Comparison of ENCODE assay signal across 15 cellular contexts in genomic region chr19:49092686-49093085, GRCh38. TPM values are rescaled to one million over a fixed set of nuclear protein-coding genes. Genes with fewer than 3 reads are reported as not detected.
DNase-seq lines count a peak whose midpoint lies in the region; ATAC-seq and TF ChIP-seq lines count a peak whose summit lies in the region.
"Had no signal": no experiment of that assay in that cellular context is flagged by ENCODE, and none has a peak within 500 bp of the region (broad histone marks: within the 10 kb centered on the region; RNA-seq: fewer than 3 reads in every experiment).

No MANE protein-coding gene starts in this region.

- no peak overlapping the region for H3K27ac ChIP-seq in HEK293 (ENCODE audit: extremely low read depth, low read depth, low read length)
- H3K27ac ChIP-seq: BLaER1 treated with 17β-estradiol and CSF1 and Interleukin-3, amounts not matched to agents 10 nM and 100 nM had no signal

- H3K4me1 ChIP-seq in HEK293 (ENCODE audit: control insufficient read depth, insufficient read depth, low read length), result peaks cover 8% of the 10 kb centered on the region

- TF ChIP-seq CTCF in HEK293 (tag by site-specific recombination; IDR thresholded peaks at IDR 0.05) (no peak), WTC11 (IDR thresholded peaks at IDR 0.05) (no peak)

- peaks cover 5% of the 10 kb centered on the region; the same call in 1 of the 2 replicates for H3K4me1 Mint-ChIP-seq in WTC11

- no peak for ATAC-seq in WTC11
- ATAC-seq: CD8-positive, alpha-beta T cell; GM12878; HCT116 had no signal

- peaks cover 66% of the 10 kb centered on the region for H3K36me3 Mint-ChIP-seq in WTC11

- DNase-seq in WTC11 (ENCODE audit: low spot score) (no peak), NCI-H146 (lab: John Stamatoyannopoulos, UW) (no peak)
- DNase-seq in stimulated activated CD4-positive, alpha-beta T cell treated with anti-CD3 and anti-CD28 coated beads, Interleukin-15, amount 100 ng/mL, for 24 hours, result no peak
- DNase-seq: Calu3; CD8-positive, alpha-beta T cell; DMS79 treated with DMSO at 0.1 percent for 48 hours; GOT3; H7 had no signal

- H3K9me3 ChIP-seq in HEK293 (ENCODE audit: control insufficient read depth, insufficient read depth, low read depth, low read length), result no peaks in the 10 kb centered on the region
- H3K9me3 ChIP-seq: BLaER1 treated with 17β-estradiol and CSF1 and Interleukin-3, amounts not matched to agents 10 nM and 100 nM had no signal

- no peak overlapping the region for H3K4me3 Mint-ChIP-seq in WTC11
- H3K4me3 Mint-ChIP-seq: B cell; CD8-positive, alpha-beta T cell; IgD-negative memory B cell had no signal

- no peak overlapping the region for H3K4me3 ChIP-seq in HEK293 (ENCODE audit: low read depth, low read length)
- H3K4me3 ChIP-seq: BLaER1 treated with 17β-estradiol and CSF1 and Interleukin-3, amounts not matched to agents 10 nM and 100 nM; GM12878 had no signal

- POLR2A ChIA-PET in HEK293 (lab: Yijun Ruan, JAX) (no interaction called here), WTC11 (lab: Charles Lee) (no interaction called here)

- no peaks in the 10 kb centered on the region for H3K27me3 Mint-ChIP-seq in WTC11 (ENCODE audit: low read depth)
- H3K27me3 Mint-ChIP-seq: B cell, IgD-negative memory B cell had no signal

- H3K27ac Mint-ChIP-seq in WTC11, result no peak overlapping the region
- H3K27ac Mint-ChIP-seq: B cell; CD8-positive, alpha-beta T cell had no signal

- CTCF ChIA-PET in HEK293 (lab: Yijun Ruan, JAX), result interaction anchor here (0.6 to 1.2 kb wide), 4 partner anchors 11 to 485 kb away, joined by 3 to 6 read pairs (median 4); no protein-coding TSS in a partner anchor
- CTCF ChIA-PET in WTC11 (lab: Charles Lee), result interaction anchor here (0.6 kb wide), 1 partner anchor 73 kb away, joined by 3 read pairs; no protein-coding TSS in a partner anchor

- peaks cover 86 to 95% of the 10 kb centered on the region in 2 experiments for H3K36me3 ChIP-seq in HEK293 (ENCODE audit: control insufficient read depth in 2 of 2, insufficient read depth in 1 of 2, low read length in 2 of 2)

- no peaks in the 10 kb centered on the region for H3K9me3 Mint-ChIP-seq in WTC11
- H3K9me3 Mint-ChIP-seq: CD8-positive, alpha-beta T cell; IgD-negative memory B cell had no signal

TF ChIP-seq in HEK293, 187 proteins besides CTCF, POLR2A, EP300 and RAD21:
- TF ChIP-seq ZNF121 (tag by site-specific recombination; IDR thresholded peaks at IDR 0.05) (peak; percentile 98), PATZ1 (tag by site-specific recombination; IDR thresholded peaks at IDR 0.05) (no peak)

TF ChIP-seq in WTC11, 78 proteins besides CTCF, POLR2A, EP300 and RAD21:
- TF ChIP-seq ZNF416 (CRISPR knock-in tag; IDR thresholded peaks at IDR 0.05), result no peak
- TF ChIP-seq ZNF121 (CRISPR knock-in tag; IDR thresholded peaks at IDR 0.05), result 0 out of 2 replicates have a peak, but pooled peaks have one; percentile 54

RNA-seq across cellular contexts. Expression of gene SNRNP70, which starts 7.4 kb away (rescaled TPM):
- total RNA-seq in WTC11 (2021), result 253 to 267 TPM (median 266 TPM) in 3 replicates

RNA-seq across cellular contexts. Expression of gene KCNA7, which starts 20.2 kb away (rescaled TPM):
- total RNA-seq in WTC11 (2021), result 0.09 TPM in 3 replicates
- total RNA-seq: A172; B cell; Calu3; CD8-positive, alpha-beta T cell; GM12878; H7 had no signal

RNA-seq across cellular contexts. Expression of gene LIN7B, which starts 21.5 kb away (rescaled TPM):
- 5.1 to 5.7 TPM (median 5.1 TPM) in 3 replicates for total RNA-seq in WTC11 (2021)

RNA-seq across cellular contexts. Expression of gene C19orf73, which starts 26.3 kb away (rescaled TPM):
- total RNA-seq in WTC11 (2021), result 3.1 to 3.4 TPM (median 3.2 TPM) in 3 replicates
- total RNA-seq: A172 had no signal

RNA-seq across cellular contexts. Expression of gene PPFIA3, which starts 26.7 kb away (rescaled TPM):
- 25.5 to 30.1 TPM (median 27.3 TPM) in 3 replicates for total RNA-seq in WTC11 (2021)

Comparison
In these comparisons a context has a peak if more than half of its experiments do, and no peak if none do; other contexts are left out.
1. Of the 8 proteins assayed by ChIP-seq in both HEK293 and WTC11: peak only in HEK293: none; only in WTC11: none; in both: ZNF121; in neither: 7.